In genomic region chr17:39563476-39563875, GRCh38 we compare ENCODE assay signal across 14 cellular contexts. TPM values are rescaled to one million over a fixed set of nuclear protein-coding genes. Genes with fewer than 3 reads are reported as not detected.
A peak's percentile ranks its signal among the peaks of the same experiment; 100 is the strongest.
DNase-seq lines count a peak whose midpoint lies in the region; ATAC-seq and TF ChIP-seq lines count a peak whose summit lies in the region.
"Had no signal": no experiment of that assay in that cellular context is flagged by ENCODE, and none has a peak within 500 bp of the region (broad histone marks: within the 10 kb centered on the region; RNA-seq: fewer than 3 reads in every experiment).

No MANE protein-coding gene starts in this region.

- H3K4me1 ChIP-seq in BLaER1 = peaks cover 30% of the 10 kb centered on the region
- H3K4me1 ChIP-seq in adrenal gland (replicated peaks in 1 of 2) = peaks cover 4 to 16% of the 10 kb centered on the region in 2 donors
- no peaks in the 10 kb centered on the region for H3K4me1 ChIP-seq in esophagus squamous epithelium
- H3K4me1 ChIP-seq: SJSA1, suprapubic skin had no signal

- WGBS in adrenal gland, 4 donors = 47 to 70% (median 60%) methylated on average over 17 of the region's 17 CpGs
- WGBS in esophagus squamous epithelium, 2 donors = 48 to 55% methylated on average over 7 to 13 of the region's 17 CpGs

- H3K36me3 Mint-ChIP-seq in memory B cell = peaks cover 42% of the 10 kb centered on the region

- H3K9ac ChIP-seq in BLaER1 = peak overlapping the region; percentile 4; the same call in 1 of the 2 replicates

- no peak overlapping the region for H3K27ac Mint-ChIP-seq in memory B cell

- H3K27ac ChIP-seq in BLaER1 = peak overlapping the region; percentile 32; the same call in 1 of the 2 replicates
- no peak overlapping the region for H3K27ac ChIP-seq in adrenal gland
- H3K27ac ChIP-seq in esophagus squamous epithelium = no peak overlapping the region
- H3K27ac ChIP-seq: psoas muscle, SJSA1, suprapubic skin had no signal

- no peaks in the 10 kb centered on the region for H3K9me3 Mint-ChIP-seq in memory B cell

- no peak for ATAC-seq in memory B cell (ENCODE audit: low read depth)
- ATAC-seq in HG03571 (IDR thresholded peaks at IDR 0.05; ENCODE audit: unreplicated experiment) = no peak

- DNase-seq in NCI-H1417 treated with DMSO at 0.1 percent for 48 hours (lab: John Stamatoyannopoulos, UW) = peak; percentile 18
- peak in 4 of 7 donors; percentile 22 to 34 (median 30) for DNase-seq in adrenal gland
- no peak for DNase-seq in memory B cell (ENCODE audit: low spot score in 2 of 2)
- DNase-seq in hepatic stellate cell (ENCODE audit: low spot score) = no peak
- DNase-seq in esophagus squamous epithelium (lab: John Stamatoyannopoulos, UW) = no peak
- DNase-seq in GM19238 (ENCODE audit: insufficient read length, low spot score) = no peak
- DNase-seq: activated CD4-positive, CD25-positive, alpha-beta regulatory T cell treated with anti-CD3 and anti-CD28 coated beads, Interleukin-2, amount 50 U/mL, for 72 hours; cerebellar nuclear complex; psoas muscle had no signal

- peak overlapping the region; percentile 68 for H3K4me2 ChIP-seq in BLaER1

- H3K36me3 ChIP-seq in BLaER1 (peaks cover 67% of the 10 kb centered on the region), adrenal gland (replicated peaks in 1 of 2) (peaks cover 0 to 10% of the 10 kb centered on the region in 2 donors), esophagus squamous epithelium (peaks cover 4 to 80% (median 5%) of the 10 kb centered on the region in 3 donors)
- H3K36me3 ChIP-seq: SJSA1 had no signal

- intact Hi-C loops in adrenal gland (cut with DNase I) = no loop called here
- intact Hi-C loops in esophagus squamous epithelium (cut with DNase I) = no loop called here

- H3K27me3 ChIP-seq in BLaER1 (no peaks in the 10 kb centered on the region), adrenal gland (no peaks in the 10 kb centered on the region), esophagus squamous epithelium (no peaks in the 10 kb centered on the region)
- H3K27me3 ChIP-seq: SJSA1, suprapubic skin had no signal

- peak overlapping the region; percentile 41 for H3K4me3 Mint-ChIP-seq in memory B cell

- H3K9me3 ChIP-seq in BLaER1 (no peaks in the 10 kb centered on the region), adrenal gland (replicated peaks in 1 of 3) (no peaks in the 10 kb centered on the region), esophagus squamous epithelium (no peaks in the 10 kb centered on the region)
- H3K9me3 ChIP-seq: psoas muscle, SJSA1, suprapubic skin had no signal

- H3K4me1 Mint-ChIP-seq in memory B cell = peaks cover 6% of the 10 kb centered on the region

- TF ChIP-seq CTCF in adrenal gland (IDR thresholded peaks at IDR 0.05) (no peak), esophagus squamous epithelium (IDR thresholded peaks at IDR 0.05) (no peak)

- H4K20me1 ChIP-seq in BLaER1 = peaks cover 5% of the 10 kb centered on the region; the same call in 1 of the 2 replicates

- TF ChIP-seq POLR2A in adrenal gland (IDR thresholded peaks at IDR 0.05) = no peak
- no peak for TF ChIP-seq POLR2A in esophagus squamous epithelium (IDR thresholded peaks at IDR 0.05)

- H3K4me3 ChIP-seq in BLaER1 (peak overlapping the region; percentile 42), adrenal gland (no peak overlapping the region), esophagus squamous epithelium (no peak overlapping the region)
- H3K4me3 ChIP-seq: psoas muscle, SJSA1, suprapubic skin had no signal

- H3K27me3 Mint-ChIP-seq in memory B cell = no peaks in the 10 kb centered on the region

RNA-seq across cellular contexts. Expression of gene NEUROD2, which starts 44.2 kb away (rescaled TPM):
- total RNA-seq in adrenal gland (not detected), esophagus squamous epithelium (not detected)
- under 1 TPM in 1 of 3 donors, not detected in 2; 0.08 TPM for polyA plus RNA-seq in adrenal gland
- total RNA-seq: liver, psoas muscle, SJSA1, suprapubic skin had no signal
- polyA plus RNA-seq: liver had no signal

Comparison
In these comparisons a context has a peak if more than half of its experiments do, and no peak if none do; other contexts are left out.
1. DNase-seq: peak in NCI-H1417 treated with DMSO at 0.1 percent for 48 hours (single experiment) and adrenal gland (4 of 7); none in memory B cell (0 of 2), hepatic stellate cell (single experiment), esophagus squamous epithelium (single experiment) and GM19238 (single experiment).